In the genomic region with DNA sequence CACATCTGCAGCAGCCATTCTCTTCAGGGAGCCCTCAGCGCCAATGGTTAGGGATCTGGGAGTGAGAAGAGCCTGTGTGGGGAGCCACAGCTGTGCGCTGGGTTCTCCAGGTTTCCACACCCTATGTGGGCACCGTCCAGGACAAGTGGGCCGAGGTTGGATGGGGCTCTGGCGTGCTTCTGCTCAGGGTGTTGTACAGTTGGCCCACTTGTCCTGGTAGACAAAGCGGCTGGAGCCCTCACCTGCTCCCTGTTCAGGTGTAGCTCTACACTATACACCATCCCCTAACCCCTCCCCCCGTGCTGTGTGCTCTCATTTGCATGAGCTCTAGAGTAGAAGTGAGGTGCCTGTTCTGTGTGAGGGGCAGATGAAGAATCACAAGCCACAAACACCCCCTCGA, we compare ENCODE assay signal across 26 cellular contexts. TPM values are rescaled to one million over a fixed set of nuclear protein-coding genes. Genes with fewer than 3 reads are reported as not detected.
"Had no signal": no experiment of that assay in that cellular context is flagged by ENCODE, and none has a peak within 500 bp of the region (broad histone marks: within the 10 kb centered on the region; RNA-seq: fewer than 3 reads in every experiment).

No MANE protein-coding gene starts in this region.

- DNase-seq: activated CD4-positive, alpha-beta memory T cell treated with anti-CD3 and anti-CD28 coated beads for 36 hours; activated CD4-positive, alpha-beta T cell treated with anti-CD3 and anti-CD28 coated beads, Interleukin-2, amount 10 ng/mL, durations not matched to agents 7 days and 5 days; activated CD4-positive, CD25-positive, alpha-beta regulatory T cell; activated CD8-positive, alpha-beta memory T cell treated with anti-CD3 and anti-CD28 coated beads for 24 hours; activated naive CD4-positive, alpha-beta T cell; activated T-cell treated with anti-CD3 and anti-CD28 coated beads, Interleukin-2, amount 50 U/mL, for 72 hours; anterior cingulate cortex; cerebellar nuclear complex; KBM-7; NCI-H1048; NCI-H146; NCI-H187 treated with DMSO at 0.1 percent for 48 hours; NCI-H2171; NCI-H345; NCI-H510A; NCI-H526 treated with DMSO at 0.1 percent for 48 hours; NCI-H82; T-cell had no signal

- H3K27ac ChIP-seq: SK-N-MC, VCaP had no signal

- H3K4me3 ChIP-seq: SK-N-MC had no signal

- H3K27me3 Mint-ChIP-seq: activated CD4-positive, alpha-beta memory T cell treated with anti-CD3 and anti-CD28 coated beads for 36 hours; activated CD4-positive, alpha-beta T cell treated with anti-CD3 and anti-CD28 coated beads, Interleukin-2, amount 10 ng/mL, durations not matched to agents 7 days and 5 days; activated naive CD8-positive, alpha-beta T cell; T-cell had no signal

- H3K4me3 Mint-ChIP-seq: activated CD4-positive, alpha-beta memory T cell treated with anti-CD3 and anti-CD28 coated beads for 36 hours; activated CD4-positive, alpha-beta T cell treated with anti-CD3 and anti-CD28 coated beads, Interleukin-2, amount 10 ng/mL, durations not matched to agents 7 days and 5 days; activated naive CD8-positive, alpha-beta T cell; activated T-cell treated with anti-CD3 and anti-CD28 coated beads, Interleukin-2, amount 50 U/mL, for 72 hours had no signal

- ATAC-seq: activated T-cell treated with anti-CD3 and anti-CD28 coated beads, Interleukin-2, amount 50 U/mL, for 72 hours; T-cell had no signal

- H3K27ac Mint-ChIP-seq: activated CD4-positive, alpha-beta memory T cell treated with anti-CD3 and anti-CD28 coated beads for 36 hours; activated naive CD8-positive, alpha-beta T cell; activated T-helper 2 cell treated with anti-CD3 and anti-CD28 coated beads, Interferon-gamma antibody, Interleukin-2, Interleukin-4, amounts not matched to agents 10 μg/mL and 5 μg/mL and 100 μg/mL, durations not matched to agents 14 hours and 24 hours and 36 hours had no signal

- H3K9me3 Mint-ChIP-seq: activated CD4-positive, alpha-beta memory T cell treated with anti-CD3 and anti-CD28 coated beads for 36 hours; activated CD4-positive, alpha-beta T cell treated with anti-CD3 and anti-CD28 coated beads, Interleukin-2, amount 10 ng/mL, durations not matched to agents 7 days and 5 days; activated T-cell treated with anti-CD3 and anti-CD28 coated beads, Interleukin-2, amount 50 U/mL, for 72 hours; activated T-helper 2 cell treated with anti-CD3 and anti-CD28 coated beads, Interferon-gamma antibody, Interleukin-2, Interleukin-4, amounts not matched to agents 10 μg/mL and 5 μg/mL and 100 μg/mL, durations not matched to agents 14 hours and 24 hours and 36 hours; T-cell had no signal

RNA-seq across cellular contexts. Expression of gene LYPD8, which starts 58.0 kb away (rescaled TPM):
- total RNA-seq: activated CD4-positive, alpha-beta memory T cell treated with anti-CD3 and anti-CD28 coated beads for 36 hours; activated CD4-positive, alpha-beta T cell treated with anti-CD3 and anti-CD28 coated beads, Interleukin-2, amount 10 ng/mL, durations not matched to agents 7 days and 5 days; activated T-cell treated with anti-CD3 and anti-CD28 coated beads, Interleukin-2, amount 50 U/mL, for 72 hours; activated T-helper 2 cell treated with anti-CD3 and anti-CD28 coated beads, Interferon-gamma antibody, Interleukin-2, Interleukin-4, amounts not matched to agents 10 μg/mL and 5 μg/mL and 100 μg/mL, durations not matched to agents 14 hours and 24 hours and 36 hours; cardiac septum; LHCN-M2; OCI-LY7; T-cell; T-helper 2 cell treated with Interferon-gamma antibody and Interleukin-4, amounts not matched to agents 100 ng/mL and 5 ng/mL, for 36 hours had no signal
